ENCODE assay signal across 1 cellular context in the genomic region with DNA sequence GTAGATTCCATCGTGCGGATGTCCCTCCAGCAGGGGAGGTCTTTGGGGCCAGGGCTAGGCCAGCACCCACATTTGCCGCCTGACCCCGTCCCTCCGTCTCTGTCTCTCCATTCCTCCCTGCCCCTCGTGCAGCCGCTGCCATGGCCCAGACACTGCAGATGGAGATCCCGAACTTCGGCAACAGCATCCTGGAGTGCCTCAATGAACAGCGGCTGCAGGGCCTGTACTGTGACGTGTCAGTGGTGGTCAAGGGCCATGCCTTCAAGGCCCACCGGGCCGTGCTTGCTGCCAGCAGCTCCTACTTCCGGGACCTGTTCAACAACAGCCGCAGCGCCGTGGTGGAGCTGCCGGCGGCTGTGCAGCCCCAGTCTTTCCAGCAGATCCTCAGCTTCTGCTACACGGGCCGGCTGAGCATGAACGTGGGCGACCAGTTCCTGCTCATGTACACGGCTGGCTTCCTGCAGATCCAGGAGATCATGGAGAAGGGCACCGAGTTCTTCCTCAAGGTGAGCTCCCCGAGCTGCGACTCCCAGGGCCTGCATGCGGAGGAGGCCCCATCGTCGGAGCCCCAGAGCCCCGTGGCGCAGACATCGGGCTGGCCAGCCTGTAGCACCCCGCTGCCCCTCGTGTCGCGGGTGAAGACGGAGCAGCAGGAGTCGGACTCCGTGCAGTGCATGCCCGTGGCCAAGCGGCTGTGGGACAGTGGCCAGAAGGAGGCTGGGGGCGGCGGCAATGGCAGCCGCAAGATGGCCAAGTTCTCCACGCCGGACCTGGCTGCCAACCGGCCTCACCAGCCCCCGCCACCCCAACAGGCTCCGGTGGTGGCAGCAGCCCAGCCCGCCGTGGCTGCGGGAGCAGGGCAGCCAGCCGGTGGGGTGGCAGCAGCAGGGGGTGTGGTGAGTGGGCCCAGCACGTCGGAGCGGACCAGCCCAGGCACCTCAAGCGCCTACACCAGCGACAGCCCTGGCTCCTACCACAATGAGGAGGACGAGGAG.
TF ChIP-seq lines count a peak whose summit lies in the region.

No MANE protein-coding gene starts in this region.

TF ChIP-seq in HepG2, 621 proteins besides CTCF, POLR2A, EP300 and RAD21:
- no peak for TF ChIP-seq SAFB2 (CRISPR knock-in tag; IDR thresholded peaks at IDR 0.05; ENCODE audit: borderline replicate concordance, low read depth)
- peak; percentile 3 for TF ChIP-seq HNRNPLL (IDR thresholded peaks at IDR 0.05; ENCODE audit: low read depth, low read length, poor library complexity, severe bottlenecking)
- TF ChIP-seq AGO2 (optimal IDR thresholded peaks at IDR 0.05; ENCODE audit: low read depth, low read length), result peak; percentile 54
- TF ChIP-seq, protein P1, sequence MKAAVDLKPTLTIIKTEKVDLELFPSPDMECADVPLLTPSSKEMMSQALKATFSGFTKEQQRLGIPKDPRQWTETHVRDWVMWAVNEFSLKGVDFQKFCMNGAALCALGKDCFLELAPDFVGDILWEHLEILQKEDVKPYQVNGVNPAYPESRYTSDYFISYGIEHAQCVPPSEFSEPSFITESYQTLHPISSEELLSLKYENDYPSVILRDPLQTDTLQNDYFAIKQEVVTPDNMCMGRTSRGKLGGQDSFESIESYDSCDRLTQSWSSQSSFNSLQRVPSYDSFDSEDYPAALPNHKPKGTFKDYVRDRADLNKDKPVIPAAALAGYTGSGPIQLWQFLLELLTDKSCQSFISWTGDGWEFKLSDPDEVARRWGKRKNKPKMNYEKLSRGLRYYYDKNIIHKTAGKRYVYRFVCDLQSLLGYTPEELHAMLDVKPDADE (CRISPR knock-in tag; IDR thresholded peaks at IDR 0.05), result no peak
- no peak for TF ChIP-seq TEAD3 (CRISPR knock-in tag; optimal IDR thresholded peaks at IDR 0.05; ENCODE audit: borderline replicate concordance)
- TF ChIP-seq SKI (IDR thresholded peaks at IDR 0.05; ENCODE audit: partially characterized antibody), result no peak
- TF ChIP-seq HCFC1 (IDR thresholded peaks at IDR 0.05; ENCODE audit: low read depth, low read length), result no peak
- TF ChIP-seq, protein P2, sequence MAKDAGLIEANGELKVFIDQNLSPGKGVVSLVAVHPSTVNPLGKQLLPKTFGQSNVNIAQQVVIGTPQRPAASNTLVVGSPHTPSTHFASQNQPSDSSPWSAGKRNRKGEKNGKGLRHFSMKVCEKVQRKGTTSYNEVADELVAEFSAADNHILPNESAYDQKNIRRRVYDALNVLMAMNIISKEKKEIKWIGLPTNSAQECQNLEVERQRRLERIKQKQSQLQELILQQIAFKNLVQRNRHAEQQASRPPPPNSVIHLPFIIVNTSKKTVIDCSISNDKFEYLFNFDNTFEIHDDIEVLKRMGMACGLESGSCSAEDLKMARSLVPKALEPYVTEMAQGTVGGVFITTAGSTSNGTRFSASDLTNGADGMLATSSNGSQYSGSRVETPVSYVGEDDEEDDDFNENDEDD (CRISPR knock-in tag; IDR thresholded peaks at IDR 0.05; ENCODE audit: borderline replicate concordance), result no peak
- no peak for TF ChIP-seq MAF1 (CRISPR knock-in tag; IDR thresholded peaks at IDR 0.05; ENCODE audit: borderline replicate concordance)
- TF ChIP-seq, protein P3, sequence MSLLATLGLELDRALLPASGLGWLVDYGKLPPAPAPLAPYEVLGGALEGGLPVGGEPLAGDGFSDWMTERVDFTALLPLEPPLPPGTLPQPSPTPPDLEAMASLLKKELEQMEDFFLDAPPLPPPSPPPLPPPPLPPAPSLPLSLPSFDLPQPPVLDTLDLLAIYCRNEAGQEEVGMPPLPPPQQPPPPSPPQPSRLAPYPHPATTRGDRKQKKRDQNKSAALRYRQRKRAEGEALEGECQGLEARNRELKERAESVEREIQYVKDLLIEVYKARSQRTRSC (CRISPR knock-in tag; IDR thresholded peaks at IDR 0.05; ENCODE audit: low read depth), result no peak
TF ChIP-seq in HepG2: peak in this region for 2.
